Comparison of ENCODE assay signal across 22 cellular contexts in genomic region chr9:12993432-12993831, GRCh38.
"Had no signal": no experiment of that assay in that cellular context is flagged by ENCODE, and none has a peak within 500 bp of the region (broad histone marks: within the 10 kb centered on the region; RNA-seq: fewer than 3 reads in every experiment).

No MANE protein-coding gene starts in this region.

- H3K9me3 ChIP-seq: adrenal gland, MG63, SJSA1 had no signal

- H3K4me1 Mint-ChIP-seq: activated naive CD4-positive, alpha-beta T cell treated with anti-CD3 and anti-CD28 coated beads, Interleukin-2, amount 10 ng/mL, durations not matched to agents 7 days and 5 days; activated naive CD8-positive, alpha-beta T cell treated with anti-CD3 and anti-CD28 coated beads for 36 hours had no signal

- H3K27ac ChIP-seq: adrenal gland, SJSA1 had no signal

- H3K9me3 Mint-ChIP-seq: T-helper 1 cell treated with Interleukin-12 subunit alpha and Interleukin-12 subunit beta and Interleukin-4 antibody, amounts not matched to agents 30 μg/mL and 1 μg/mL, for 36 hours had no signal

- H3K27ac Mint-ChIP-seq: activated CD8-positive, alpha-beta T cell treated with anti-CD3 and anti-CD28 coated beads for 36 hours; activated naive CD4-positive, alpha-beta T cell treated with anti-CD3 and anti-CD28 coated beads, Interleukin-2, amount 10 ng/mL, durations not matched to agents 7 days and 5 days; activated naive CD8-positive, alpha-beta T cell treated with anti-CD3 and anti-CD28 coated beads for 36 hours; activated T-cell treated with anti-CD3 and anti-CD28 coated beads, Interleukin-2, amount 50 U/mL, for 72 hours; activated T-helper 2 cell treated with anti-CD3 and anti-CD28 coated beads, Interferon-gamma antibody, Interleukin-2, Interleukin-4, amounts not matched to agents 10 μg/mL and 5 μg/mL and 100 μg/mL, durations not matched to agents 14 hours and 24 hours and 36 hours; T-helper 1 cell treated with Interleukin-12 subunit alpha and Interleukin-12 subunit beta and Interleukin-4 antibody, amounts not matched to agents 30 μg/mL and 1 μg/mL, for 36 hours had no signal

- ATAC-seq: activated CD4-positive, CD25-positive, alpha-beta regulatory T cell treated with anti-CD3 and anti-CD28 coated beads, Interleukin-2, amount 50 U/mL, for 24 hours; activated CD8-positive, alpha-beta T cell treated with anti-CD3 and anti-CD28 coated beads for 36 hours; activated T-cell treated with anti-CD3 and anti-CD28 coated beads, Interleukin-2, amount 50 U/mL, for 72 hours; PC-3 had no signal

- H3K4me3 Mint-ChIP-seq: activated CD8-positive, alpha-beta T cell treated with anti-CD3 and anti-CD28 coated beads for 36 hours; activated naive CD4-positive, alpha-beta T cell treated with anti-CD3 and anti-CD28 coated beads, Interleukin-2, amount 10 ng/mL, durations not matched to agents 7 days and 5 days; activated naive CD8-positive, alpha-beta T cell treated with anti-CD3 and anti-CD28 coated beads for 36 hours; activated T-cell treated with anti-CD3 and anti-CD28 coated beads, Interleukin-2, amount 50 U/mL, for 72 hours; T-helper 1 cell treated with Interleukin-12 subunit alpha and Interleukin-12 subunit beta and Interleukin-4 antibody, amounts not matched to agents 30 μg/mL and 1 μg/mL, for 36 hours had no signal

- H3K36me3 Mint-ChIP-seq: activated naive CD4-positive, alpha-beta T cell treated with anti-CD3 and anti-CD28 coated beads, Interleukin-2, amount 10 ng/mL, durations not matched to agents 7 days and 5 days; activated naive CD8-positive, alpha-beta T cell treated with anti-CD3 and anti-CD28 coated beads for 36 hours had no signal

- DNase-seq: activated CD4-positive, alpha-beta T cell treated with anti-CD3 and anti-CD28 coated beads for 4 hours; activated CD8-positive, alpha-beta memory T cell treated with anti-CD3 and anti-CD28 coated beads, Interleukin-2, amount 50 U/mL, for 4 hours; activated CD8-positive, alpha-beta T cell treated with anti-CD3 and anti-CD28 coated beads for 36 hours; activated gamma-delta T cell treated with Interleukin-2 at 50 U/mL for 16 hours; activated naive CD4-positive, alpha-beta T cell treated with anti-CD3 and anti-CD28 coated beads, Interleukin-2, amount 10 ng/mL, durations not matched to agents 7 days and 5 days; activated naive CD8-positive, alpha-beta T cell treated with anti-CD3 and anti-CD28 coated beads for 36 hours; activated T-cell treated with anti-CD3 and anti-CD28 coated beads, Interleukin-2, amount 50 U/mL, for 72 hours; adrenal gland; anterior cingulate cortex; MG63; NCI-H1105; NCI-H1436; NCI-H187; NCI-H2081; NCI-H510A treated with DMSO at 0.1 percent for 48 hours; NCI-H69; PC-3; SHP77 had no signal

- H3K4me1 ChIP-seq: adrenal gland, SJSA1 had no signal

- H3K36me3 ChIP-seq: adrenal gland, MG63, SJSA1 had no signal

- H3K27me3 Mint-ChIP-seq: activated CD8-positive, alpha-beta T cell treated with anti-CD3 and anti-CD28 coated beads for 36 hours; activated naive CD4-positive, alpha-beta T cell treated with anti-CD3 and anti-CD28 coated beads, Interleukin-2, amount 10 ng/mL, durations not matched to agents 7 days and 5 days; activated naive CD8-positive, alpha-beta T cell treated with anti-CD3 and anti-CD28 coated beads for 36 hours had no signal

- H3K4me3 ChIP-seq: adrenal gland, MG63, SJSA1 had no signal

- H3K27me3 ChIP-seq: adrenal gland, SJSA1 had no signal
